ENCODE assay signal across 13 cellular contexts in genomic region chr5:164868761-164869160, GRCh38.
A peak's percentile ranks its signal among the peaks of the same experiment; 100 is the strongest.
DNase-seq lines count a peak whose midpoint lies in the region; ATAC-seq, FAIRE-seq and TF ChIP-seq lines count a peak whose summit lies in the region.
"Had no signal": no experiment of that assay in that cellular context is flagged by ENCODE, and none has a peak within 500 bp of the region (broad histone marks: within the 10 kb centered on the region; RNA-seq: fewer than 3 reads in every experiment).

No MANE protein-coding gene starts in this region.

- no peaks in the 10 kb centered on the region for H3K4me1 ChIP-seq in H1 (replicated peaks in 1 of 4; ENCODE audit: control insufficient read depth in 3 of 4, insufficient read depth in 4 of 4, low read length in 3 of 4)

- H3K23me2 ChIP-seq in H1 (ENCODE audit: low read depth, low read length): no peaks in the 10 kb centered on the region

- no peak for TF ChIP-seq POLR2A in H1 (IDR thresholded peaks at IDR 0.05; ENCODE audit: control extremely low read depth in 1 of 2, low read depth in 2 of 2, low read length in 2 of 2)

- no peaks in the 10 kb centered on the region for H4K20me1 ChIP-seq in H1 (replicated peaks in 1 of 2; ENCODE audit: control insufficient read depth in 1 of 2, insufficient read depth in 2 of 2, low read length in 2 of 2)

- FAIRE-seq in H1 (lab: Jason Lieb, UNC): no peak

- no peak overlapping the region for H2BK12ac ChIP-seq in H1 (ENCODE audit: low read depth, low read length)

- no peak for TF ChIP-seq RAD21 in H1 (IDR thresholded peaks at IDR 0.05 in 1 of 2, conservative IDR thresholded peaks at IDR 0.05 in 1 of 2; ENCODE audit: low read depth in 2 of 2, low read length in 2 of 2)

- no peak overlapping the region for H2BK15ac ChIP-seq in H1 (ENCODE audit: low read length)

- H3K14ac ChIP-seq in H1 (ENCODE audit: insufficient read length): no peak overlapping the region

- no peak overlapping the region for H4K91ac ChIP-seq in H1 (replicated peaks; ENCODE audit: insufficient read length, low read length)

- peak overlapping the region in 1 of 4 experiments; percentile 34; a peak in 1 of 7 replicates for H3K9ac ChIP-seq in H1 (replicated peaks in 1 of 4; ENCODE audit: extremely low read depth in 1 of 4, low read depth in 3 of 4, low read length in 3 of 4)

- H3K56ac ChIP-seq in H1 (replicated peaks; ENCODE audit: insufficient read length, low read depth, low read length): no peak overlapping the region

- CTCF ChIA-PET in H1 (lab: Charles Lee; ENCODE audit: partially characterized antibody): no interaction called here

- H3K4ac ChIP-seq in H1 (replicated peaks; ENCODE audit: insufficient read length, low read depth, low read length): no peak overlapping the region

- TF ChIP-seq CTCF in HL-60 (IDR thresholded peaks at IDR 0.05; ENCODE audit: insufficient read depth, low read length) (no peak), H1 (IDR thresholded peaks at IDR 0.05; ENCODE audit: control extremely low read depth in 1 of 3, insufficient read depth in 1 of 3, low read depth in 1 of 3, low read length in 3 of 3) (no peak)

- H3K36me3 ChIP-seq in H1 (ENCODE audit: control insufficient read depth in 2 of 4, insufficient read depth in 4 of 4, low read length in 3 of 4): no peaks in the 10 kb centered on the region

- H4K5ac ChIP-seq in H1 (ENCODE audit: insufficient read length, low read depth, low read length): no peak overlapping the region

- H2AK5ac ChIP-seq in H1 (ENCODE audit: low read depth, low read length): no peak overlapping the region

- H2BK5ac ChIP-seq in H1 (ENCODE audit: low read depth, low read length): no peak overlapping the region

- no peak overlapping the region for H2BK120ac ChIP-seq in H1 (replicated peaks; ENCODE audit: low read depth, low read length)

- H3K79me2 ChIP-seq in H1 (ENCODE audit: control insufficient read depth in 1 of 2, insufficient read depth in 2 of 2, low read length in 2 of 2): no peaks in the 10 kb centered on the region

- DNase-seq in HL-60 (ENCODE audit: low read depth in 1 of 2, low spot score in 1 of 2) (peak in 1 of 2 experiments; percentile 13), H1 (ENCODE audit: low read depth in 1 of 2, low spot score in 2 of 2) (no peak), GDM1 (lab: John Stamatoyannopoulos, UW) (no peak), SW 1271 (lab: John Stamatoyannopoulos, UW) (no peak), NCI-H1694 treated with DMSO at 0.1 percent for 48 hours (lab: John Stamatoyannopoulos, UW) (no peak)
- DNase-seq: activated gamma-delta T cell treated with Interleukin-2 at 50 U/mL for 16 hours, C1 segment of cervical spinal cord, midbrain, right cardiac atrium, trophoblast cell had no signal

- ATAC-seq in GM18519 (IDR thresholded peaks at IDR 0.05; ENCODE audit: low FRiP score, unreplicated experiment): peak; percentile 54
- peak; percentile 80 for ATAC-seq in GM21717 (IDR thresholded peaks at IDR 0.05; ENCODE audit: unreplicated experiment)
- no peak for ATAC-seq in GM18873 (IDR thresholded peaks at IDR 0.05; ENCODE audit: low FRiP score, unreplicated experiment)
- ATAC-seq: right cardiac atrium had no signal

- no peak overlapping the region for H3K4me2 ChIP-seq in H1 (ENCODE audit: insufficient read depth in 1 of 2, low read depth in 2 of 2, low read length in 2 of 2)

- H3K18ac ChIP-seq in H1 (ENCODE audit: extremely low read depth, low read length): no peak overlapping the region

- H3K27me3 ChIP-seq in HL-60 (ENCODE audit: insufficient read depth, poor library complexity, severe bottlenecking): no peaks in the 10 kb centered on the region
- H3K27me3 ChIP-seq in H1 (replicated peaks in 1 of 4; ENCODE audit: control insufficient read depth in 3 of 4, extremely low read depth in 1 of 4, insufficient read depth in 3 of 4, low read length in 3 of 4): no peaks in the 10 kb centered on the region

- H3K23ac ChIP-seq in H1 (ENCODE audit: insufficient read length): no peak overlapping the region

- no peaks in the 10 kb centered on the region for H3K79me1 ChIP-seq in H1 (ENCODE audit: low read depth, low read length)

- no peak overlapping the region for H2BK20ac ChIP-seq in H1 (ENCODE audit: low read length)

- no peak for TF ChIP-seq EP300 in H1 (IDR thresholded peaks at IDR 0.05; ENCODE audit: borderline replicate concordance in 1 of 2, low read depth in 2 of 2, low read length in 2 of 2)

- H3K4me3 ChIP-seq in HL-60 (replicated peaks; ENCODE audit: insufficient read depth, low read length): no peak overlapping the region
- no peak overlapping the region for H3K4me3 ChIP-seq in H1 (ENCODE audit: extremely low read depth in 1 of 4, insufficient read depth in 2 of 4, low read depth in 3 of 4, low read length in 4 of 4)

- H4K8ac ChIP-seq in H1 (ENCODE audit: extremely low read depth, insufficient read depth, low read length): no peak overlapping the region

- H2AFZ ChIP-seq in H1 (ENCODE audit: low read length): peak overlapping the region; percentile 34; the same call in 1 of the 2 replicates

- POLR2A ChIA-PET in H1 (lab: Charles Lee; ENCODE audit: partially characterized antibody): no interaction called here

- H3K9me3 ChIP-seq in H1 (ENCODE audit: insufficient read depth in 2 of 2, low read depth in 1 of 2, low read length in 1 of 2): no peaks in the 10 kb centered on the region

- H3K27ac ChIP-seq in HL-60 (replicated peaks) (peak overlapping the region; percentile 50), H1 (ENCODE audit: low read depth, low read length) (no peak overlapping the region)

TF ChIP-seq in H1, 55 proteins besides CTCF, POLR2A, EP300 and RAD21:
- no peak for TF ChIP-seq RXRA (IDR thresholded peaks at IDR 0.05; ENCODE audit: insufficient read depth, low read depth, low read length)
- TF ChIP-seq SIN3A (conservative IDR thresholded peaks at IDR 0.05 in 1 of 2, IDR thresholded peaks at IDR 0.05 in 1 of 2; ENCODE audit: low read depth in 1 of 2, low read length in 2 of 2): no peak
- no peak for TF ChIP-seq RFX5 (IDR thresholded peaks at IDR 0.05; ENCODE audit: borderline replicate concordance, low read depth, low read length)
- no peak for TF ChIP-seq TAF1 (IDR thresholded peaks at IDR 0.05; ENCODE audit: low read depth, low read length)
- TF ChIP-seq ATF3 (IDR thresholded peaks at IDR 0.05; ENCODE audit: insufficient read depth, low read depth, low read length): no peak
- no peak for TF ChIP-seq SUZ12 (IDR thresholded peaks at IDR 0.05; ENCODE audit: low read length)
- no peak for TF ChIP-seq EZH2 (IDR thresholded peaks at IDR 0.05; ENCODE audit: low read depth, low read length, severe bottlenecking)
- TF ChIP-seq EGR1 (IDR thresholded peaks at IDR 0.05; ENCODE audit: borderline replicate concordance, low read depth, low read length): no peak
- TF ChIP-seq CHD1 (IDR thresholded peaks at IDR 0.05; ENCODE audit: low read depth, low read length): no peak
- TF ChIP-seq POLR2AphosphoS5 (IDR thresholded peaks at IDR 0.05; ENCODE audit: low read depth, low read length): no peak
- TF ChIP-seq KDM1A (IDR thresholded peaks at IDR 0.05; ENCODE audit: borderline replicate concordance, low read length): no peak
- TF ChIP-seq CREB1 (IDR thresholded peaks at IDR 0.05): no peak
- no peak for TF ChIP-seq SP1 (IDR thresholded peaks at IDR 0.05; ENCODE audit: low read depth, low read length)
- no peak for TF ChIP-seq MAFK (IDR thresholded peaks at IDR 0.05; ENCODE audit: low read depth, low read length)
- no peak for TF ChIP-seq KDM5A (IDR thresholded peaks at IDR 0.05; ENCODE audit: low read length)
- no peak for TF ChIP-seq TBP (IDR thresholded peaks at IDR 0.05; ENCODE audit: low read depth, low read length)
- TF ChIP-seq JUND (IDR thresholded peaks at IDR 0.05; ENCODE audit: low read length): no peak
- no peak for TF ChIP-seq MAX (IDR thresholded peaks at IDR 0.05)
- no peak for TF ChIP-seq SP4 (IDR thresholded peaks at IDR 0.05; ENCODE audit: low read length)
